ENCODE assay signal across 8 cellular contexts in genomic region chr2:45458909-45459563, GRCh38.
DNase-seq lines count a peak whose midpoint lies in the region; ATAC-seq, FAIRE-seq and TF ChIP-seq lines count a peak whose summit lies in the region.

No MANE protein-coding gene starts in this region.

- H3K9me3 ChIP-seq in Panc1 (ENCODE audit: control insufficient read depth, insufficient read depth, low read depth, low read length): no peaks in the 10 kb centered on the region
- H3K9me3 ChIP-seq in pancreas: no peaks in the 10 kb centered on the region

- DNase-seq in GM12891 (ENCODE audit: insufficient read length, low spot score) (no peak), Panc1 (ENCODE audit: low read depth, low spot score) (peak; percentile 10), epithelial cell of proximal tubule (ENCODE audit: low read depth) (peak; percentile 56), pancreas (peak in 4 of 6 donors; percentile 24 to 70 (median 62)), COR-L47 (lab: John Stamatoyannopoulos, UW) (no peak)
- no peak for DNase-seq in stimulated activated CD4-positive, alpha-beta T cell treated with anti-CD3 and anti-CD28 coated beads, Interleukin-4, amount 100 ng/mL, for 4 hours
- DNase-seq in activated T-cell treated with anti-CD3 and anti-CD28 coated beads, Interleukin-2, amount 50 U/mL, for 72 hours: no peak

- POLR2A ChIA-PET in Panc1 (lab: Charles Lee): no interaction called here

- peaks cover 1 to 8% of the 10 kb centered on the region in 2 donors for H3K36me3 Mint-ChIP-seq in activated T-cell treated with anti-CD3 and anti-CD28 coated beads, Interleukin-2, amount 50 U/mL, for 72 hours (ENCODE audit: insufficient read depth in 2 of 2)

- in situ Hi-C loops in Panc1 (cut with HindIII; ENCODE audit: low pct_unique_long_range_greater_than_20kb, low sequenced_read_pairs): no loop called here

- H3K4me3 ChIP-seq in Panc1 (ENCODE audit: low read depth in 2 of 2, low read length in 2 of 2) (no peak overlapping the region), epithelial cell of proximal tubule (ENCODE audit: low read depth, low read length) (no peak overlapping the region), pancreas (no peak overlapping the region)

- H3K4me1 Mint-ChIP-seq in activated T-cell treated with anti-CD3 and anti-CD28 coated beads, Interleukin-2, amount 50 U/mL, for 72 hours (ENCODE audit: low read depth): no peaks in the 10 kb centered on the region

- ATAC-seq in Panc1 (no peak), pancreas (peak; percentile 91 to 98 (median 97)), HG03565 (IDR thresholded peaks at IDR 0.05; ENCODE audit: unreplicated experiment) (no peak)
- no peak for ATAC-seq in activated T-cell treated with anti-CD3 and anti-CD28 coated beads, Interleukin-2, amount 50 U/mL, for 72 hours (replicated peaks in 1 of 2)

- H3K27me3 ChIP-seq in Panc1 (ENCODE audit: control insufficient read depth, insufficient read depth, low read length) (no peaks in the 10 kb centered on the region), pancreas (no peaks in the 10 kb centered on the region)

- H3K4me1 ChIP-seq in Panc1 (ENCODE audit: control insufficient read depth, insufficient read depth, low read length) (no peaks in the 10 kb centered on the region), pancreas (peaks cover 22 to 56% (median 36%) of the 10 kb centered on the region in 3 donors)

- TF ChIP-seq CTCF in Panc1 (IDR thresholded peaks at IDR 0.05) (no peak), epithelial cell of proximal tubule (conservative IDR thresholded peaks at IDR 0.05; ENCODE audit: low read depth, low read length) (no peak), pancreas (IDR thresholded peaks at IDR 0.05) (no peak)

- CTCF ChIA-PET in Panc1 (lab: Charles Lee): no interaction called here

- intact Hi-C loops in Panc1 (cut with micrococcal nuclease; ENCODE audit: unreplicated experiment): no loop called here
- intact Hi-C loops in pancreas (cut with DNase I): no loop called here

- no peaks in the 10 kb centered on the region for H3K9me3 Mint-ChIP-seq in activated T-cell treated with anti-CD3 and anti-CD28 coated beads, Interleukin-2, amount 50 U/mL, for 72 hours

- H3K36me3 ChIP-seq in Panc1 (ENCODE audit: control insufficient read depth, insufficient read depth, low read length): no peaks in the 10 kb centered on the region
- H3K36me3 ChIP-seq in pancreas: no peaks in the 10 kb centered on the region

- no TSS peak for BruUV-seq in Panc1 (replicated peaks; lab: Mats Ljungman, UMichigan)

- 12 to 18% methylated on average over 3 of the region's 3 CpGs for WGBS in pancreas, 2 donors

- no peaks in the 10 kb centered on the region for H3K27me3 Mint-ChIP-seq in activated T-cell treated with anti-CD3 and anti-CD28 coated beads, Interleukin-2, amount 50 U/mL, for 72 hours (ENCODE audit: low read depth)

- no peak overlapping the region for H3K27ac Mint-ChIP-seq in activated T-cell treated with anti-CD3 and anti-CD28 coated beads, Interleukin-2, amount 50 U/mL, for 72 hours

- H3K4me3 Mint-ChIP-seq in activated T-cell treated with anti-CD3 and anti-CD28 coated beads, Interleukin-2, amount 50 U/mL, for 72 hours: no peak overlapping the region

- no peak for TF ChIP-seq POLR2A in GM12891 (IDR thresholded peaks at IDR 0.05; ENCODE audit: low read depth, low read length)

- FAIRE-seq in GM12891 (lab: Jason Lieb, UNC) (no peak), pancreas (lab: Jason Lieb, UNC) (peak; percentile 67)

- H3K27ac ChIP-seq in Panc1 (ENCODE audit: low read length) (no peak overlapping the region), pancreas (peak overlapping the region; percentile 61 to 85 (median 71))

TF ChIP-seq in GM12891, 5 proteins besides CTCF, POLR2A, EP300 and RAD21:
- TF ChIP-seq PAX5 (IDR thresholded peaks at IDR 0.05; ENCODE audit: insufficient read depth, low read length, severe bottlenecking): no peak
- TF ChIP-seq SPI1 (IDR thresholded peaks at IDR 0.05; ENCODE audit: low read depth, low read length): peak; percentile 46

Comparison
In these comparisons a context has a peak if more than half of its experiments do, and no peak if none do; other contexts are left out.
1. DNase-seq: peak in Panc1 (single experiment), epithelial cell of proximal tubule (single experiment) and pancreas (4 of 6); none in GM12891 (single experiment), stimulated activated CD4-positive, alpha-beta T cell treated with anti-CD3 and anti-CD28 coated beads, Interleukin-4, amount 100 ng/mL, for 4 hours (0 of 2), COR-L47 (single experiment) and activated T-cell treated with anti-CD3 and anti-CD28 coated beads, Interleukin-2, amount 50 U/mL, for 72 hours (0 of 2).
2. ATAC-seq: peak in pancreas (4 of 4); none in Panc1 (single experiment), HG03565 (single experiment) and activated T-cell treated with anti-CD3 and anti-CD28 coated beads, Interleukin-2, amount 50 U/mL, for 72 hours (0 of 2).